In genomic region chr2:64168756-64169155, GRCh38 we compare ENCODE assay signal across 16 cellular contexts. TPM values are rescaled to one million over a fixed set of nuclear protein-coding genes. Genes with fewer than 3 reads are reported as not detected.
DNase-seq lines count a peak whose midpoint lies in the region; ATAC-seq and TF ChIP-seq lines count a peak whose summit lies in the region.
"Had no signal": no experiment of that assay in that cellular context is flagged by ENCODE, and none has a peak within 500 bp of the region (broad histone marks: within the 10 kb centered on the region; RNA-seq: fewer than 3 reads in every experiment).

No MANE protein-coding gene starts in this region.

- H3K27me3 Mint-ChIP-seq in activated CD4-positive, alpha-beta memory T cell treated with anti-CD3 and anti-CD28 coated beads, Interleukin-2, amount 10 ng/mL, durations not matched to agents 7 days and 5 days = no peaks in the 10 kb centered on the region

- no peak for TF ChIP-seq CTCF in RWPE1 (conservative IDR thresholded peaks at IDR 0.05; ENCODE audit: low read depth)

- intact Hi-C loops in right cardiac atrium (cut with DNase I) = no loop called here

- ATAC-seq in right cardiac atrium (no peak), GM18873 (IDR thresholded peaks at IDR 0.05; ENCODE audit: low FRiP score, unreplicated experiment) (no peak)
- ATAC-seq: A549; CD8-positive, alpha-beta T cell had no signal

- H3K27ac Mint-ChIP-seq in activated CD4-positive, alpha-beta memory T cell treated with anti-CD3 and anti-CD28 coated beads, Interleukin-2, amount 10 ng/mL, durations not matched to agents 7 days and 5 days = no peak overlapping the region
- H3K27ac Mint-ChIP-seq: CD14-positive monocyte; CD8-positive, alpha-beta T cell; HFFc6 had no signal

- H3K4me3 Mint-ChIP-seq in activated CD4-positive, alpha-beta memory T cell treated with anti-CD3 and anti-CD28 coated beads, Interleukin-2, amount 10 ng/mL, durations not matched to agents 7 days and 5 days = no peak overlapping the region
- H3K4me3 Mint-ChIP-seq: CD14-positive monocyte; CD8-positive, alpha-beta T cell; HFFc6 had no signal

- H3K4me1 ChIP-seq in right cardiac atrium (ENCODE audit: control insufficient read depth, insufficient read depth, low read length) = no peaks in the 10 kb centered on the region
- H3K4me1 ChIP-seq: A549 had no signal

- WGBS in right cardiac atrium = 97% methylated on average over 1 of the region's 1 CpG

- no peaks in the 10 kb centered on the region for H3K4me1 Mint-ChIP-seq in activated CD4-positive, alpha-beta memory T cell treated with anti-CD3 and anti-CD28 coated beads, Interleukin-2, amount 10 ng/mL, durations not matched to agents 7 days and 5 days

- H3K4me3 ChIP-seq in right cardiac atrium (ENCODE audit: low read length) = no peak overlapping the region
- H3K4me3 ChIP-seq: A549 had no signal

- DNase-seq in HPDE6-E6E7 (ENCODE audit: extremely low spot score) = peak; percentile 69
- peak; percentile 81 for DNase-seq in RWPE1 (ENCODE audit: low spot score)
- peak; percentile 91 for DNase-seq in epithelial cell of prostate (ENCODE audit: low read depth, low spot score)
- no peak for DNase-seq in right cardiac atrium
- DNase-seq in SW 1271 (lab: John Stamatoyannopoulos, UW) = no peak
- no peak for DNase-seq in activated CD4-positive, alpha-beta memory T cell treated with anti-CD3 and anti-CD28 coated beads, Interleukin-2, amount 10 ng/mL, durations not matched to agents 7 days and 5 days
- DNase-seq: CD8-positive, alpha-beta T cell; COR-L47; DMS153; DMS79 treated with DMSO at 0.1 percent for 48 hours; GDM1; HCEC 1CT; HFFc6 had no signal

- CTCF ChIA-PET in RWPE1 (lab: Yijun Ruan, JAX) = interaction anchor here (1.5 kb wide), 1 partner anchor 143 kb away, joined by 7 read pairs; no protein-coding TSS in a partner anchor
- CTCF ChIA-PET in activated CD4-positive, alpha-beta memory T cell treated with anti-CD3 and anti-CD28 coated beads, Interleukin-2, amount 10 ng/mL, durations not matched to agents 7 days and 5 days (lab: Charles Lee) = no interaction called here

- no peaks in the 10 kb centered on the region for H3K9me3 Mint-ChIP-seq in activated CD4-positive, alpha-beta memory T cell treated with anti-CD3 and anti-CD28 coated beads, Interleukin-2, amount 10 ng/mL, durations not matched to agents 7 days and 5 days
- H3K9me3 Mint-ChIP-seq: CD14-positive monocyte; CD8-positive, alpha-beta T cell; HFFc6 had no signal

- H3K36me3 Mint-ChIP-seq in activated CD4-positive, alpha-beta memory T cell treated with anti-CD3 and anti-CD28 coated beads, Interleukin-2, amount 10 ng/mL, durations not matched to agents 7 days and 5 days (ENCODE audit: low read depth) = no peaks in the 10 kb centered on the region
- H3K36me3 Mint-ChIP-seq: CD14-positive monocyte; CD8-positive, alpha-beta T cell had no signal

- H3K27me3 ChIP-seq in right cardiac atrium (ENCODE audit: control insufficient read depth, insufficient read depth) = no peaks in the 10 kb centered on the region

- H3K27ac ChIP-seq in RWPE1 = no peak overlapping the region
- peak overlapping the region; percentile 58 for H3K27ac ChIP-seq in epithelial cell of prostate
- no peak overlapping the region for H3K27ac ChIP-seq in right cardiac atrium (ENCODE audit: low read length)
- H3K27ac ChIP-seq: A549 had no signal

- H3K9me3 ChIP-seq in right cardiac atrium (ENCODE audit: control insufficient read depth, low read length) = no peaks in the 10 kb centered on the region
- H3K9me3 ChIP-seq: A549 had no signal

- POLR2A ChIA-PET in RWPE1 (lab: Yijun Ruan, JAX; ENCODE audit: low non-redundant PET) = interaction anchor here (0.6 kb wide), 1 partner anchor 143 kb away, joined by 4 read pairs; no protein-coding TSS in a partner anchor
- POLR2A ChIA-PET in activated CD4-positive, alpha-beta memory T cell treated with anti-CD3 and anti-CD28 coated beads, Interleukin-2, amount 10 ng/mL, durations not matched to agents 7 days and 5 days (lab: Charles Lee) = interaction anchor here (1.2 kb wide), 1 partner anchor 54 kb away, joined by 3 read pairs; no protein-coding TSS in a partner anchor

RNA-seq across cellular contexts. Expression of gene PELI1, which starts 24.5 kb away (rescaled TPM):
- 10 to 100 TPM; 12.4 to 17.2 (median 13.7) TPM for total RNA-seq in right cardiac atrium
- 6.9 TPM for polyA plus RNA-seq in right cardiac atrium
- 10 to 100 TPM; 44.9 to 45.0 TPM for total RNA-seq in activated CD4-positive, alpha-beta memory T cell treated with anti-CD3 and anti-CD28 coated beads, Interleukin-2, amount 10 ng/mL, durations not matched to agents 7 days and 5 days

Comparison
In these comparisons a context has a peak if more than half of its experiments do, and no peak if none do; other contexts are left out.
1. DNase-seq: peak in HPDE6-E6E7 (single experiment), RWPE1 (single experiment) and epithelial cell of prostate (single experiment); none in right cardiac atrium (0 of 3), SW 1271 (0 of 2) and activated CD4-positive, alpha-beta memory T cell treated with anti-CD3 and anti-CD28 coated beads, Interleukin-2, amount 10 ng/mL, durations not matched to agents 7 days and 5 days (single experiment).